Comparison of ENCODE assay signal across 8 cellular contexts in the genomic region with DNA sequence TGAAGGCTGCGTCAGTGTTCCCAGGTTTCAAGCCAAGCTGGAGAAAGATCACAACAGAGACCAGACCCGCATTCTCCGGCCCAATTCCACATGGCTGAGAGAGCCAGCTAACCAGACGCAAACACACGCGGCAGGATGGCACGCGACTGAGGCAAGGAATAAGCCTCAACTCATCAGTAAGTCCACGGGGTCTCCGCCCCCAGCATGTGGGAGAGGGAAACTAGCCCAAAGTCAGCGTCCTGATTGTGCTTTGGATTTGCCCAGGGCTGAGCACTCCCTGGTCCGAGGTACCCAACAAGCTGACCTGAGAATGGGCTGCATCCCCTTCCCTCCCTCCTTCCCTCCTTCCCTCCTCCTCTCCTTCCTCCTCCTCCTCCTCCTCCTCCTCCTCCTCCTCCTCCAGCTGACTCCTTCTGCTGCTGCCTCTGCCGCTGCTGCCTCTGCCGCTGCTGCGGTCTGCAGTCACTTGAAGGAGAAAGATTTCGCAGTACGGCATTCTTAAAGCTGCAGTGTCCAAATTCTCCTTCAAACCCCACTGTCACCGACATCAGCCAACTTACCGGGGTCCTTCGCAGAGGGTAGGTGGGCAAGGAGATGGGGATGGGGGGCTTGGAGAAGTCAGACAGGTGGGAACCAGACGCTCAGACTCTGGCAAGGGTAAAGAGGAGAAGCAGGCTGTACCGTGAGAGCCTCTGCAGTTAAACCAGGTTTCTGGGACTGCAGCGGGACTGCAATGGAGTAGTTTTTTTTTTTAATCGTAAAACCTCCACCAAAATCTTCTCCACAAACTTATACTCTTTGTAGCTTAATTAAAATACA. TPM values are rescaled to one million over a fixed set of nuclear protein-coding genes. Genes with fewer than 3 reads are reported as not detected.
DNase-seq lines count a peak whose midpoint lies in the region; ATAC-seq and TF ChIP-seq lines count a peak whose summit lies in the region.

No MANE protein-coding gene starts in this region.

- no peak for TF ChIP-seq CTCF in heart left ventricle (IDR thresholded peaks at IDR 0.05)
- TF ChIP-seq CTCF in gastrocnemius medialis (IDR thresholded peaks at IDR 0.05 in 4 of 5, conservative IDR thresholded peaks at IDR 0.05 in 1 of 5) = no peak

- ATAC-seq in heart left ventricle (peak; percentile 12 to 38 (median 26)), gastrocnemius medialis (peak; percentile 32 to 57), GM19328 (IDR thresholded peaks at IDR 0.05; ENCODE audit: unreplicated experiment) (no peak)

- H3K27ac ChIP-seq in heart left ventricle (peak overlapping the region in 1 of 12 donors; percentile 16), gastrocnemius medialis (no peak overlapping the region)

- H3K27me3 ChIP-seq in heart left ventricle (peaks cover 0 to 76% (median 42%) of the 10 kb centered on the region in 9 donors), gastrocnemius medialis (peaks cover 29 to 46% (median 37%) of the 10 kb centered on the region in 3 donors)

- 2 to 6% (median 4%) methylated on average over 18 to 24 of the region's 24 CpGs for WGBS in heart left ventricle, 4 donors

- H3K4me3 ChIP-seq in heart left ventricle = peak overlapping the region in 10 of 12 donors; percentile 22 to 48 (median 36)
- peak overlapping the region; percentile 16 to 52 (median 42) for H3K4me3 ChIP-seq in gastrocnemius medialis

- H3K4me1 ChIP-seq in heart left ventricle (peaks cover 4 to 42% (median 27%) of the 10 kb centered on the region in 12 donors), gastrocnemius medialis (peaks cover 19 to 30% of the 10 kb centered on the region in 2 donors)

- H3K9me3 ChIP-seq in heart left ventricle = no peaks in the 10 kb centered on the region
- H3K9me3 ChIP-seq in gastrocnemius medialis = no peaks in the 10 kb centered on the region

- intact Hi-C loops in heart left ventricle (cut with DNase I) (no loop called here), gastrocnemius medialis (cut with DNase I; ENCODE audit: low total_unique reads) (no loop called here)

- DNase-seq in activated T-cell treated with anti-CD3 and anti-CD28 coated beads for 1 hour (ENCODE audit: low read depth) (peak; percentile 7), UCSD-AML1 (lab: John Stamatoyannopoulos, UW; ENCODE audit: unreplicated experiment) (peak; percentile 34), heart left ventricle (no peak), gastrocnemius medialis (no peak), DMS114 treated with DMSO at 0.1 percent for 48 hours (lab: John Stamatoyannopoulos, UW; ENCODE audit: unreplicated experiment) (no peak), NCI-H524 treated with DMSO at 0.1 percent for 48 hours (lab: John Stamatoyannopoulos, UW) (no peak)
- no peak for DNase-seq in activated T-cell treated with anti-CD3 and anti-CD28 coated beads, Interleukin-2, amount 50 U/mL, for 48 hours

- H3K36me3 ChIP-seq in heart left ventricle (no peaks in the 10 kb centered on the region), gastrocnemius medialis (no peaks in the 10 kb centered on the region)

- in situ Hi-C loops in gastrocnemius medialis (cut with MboI; ENCODE audit: low sequenced_read_pairs in 4 of 4) = no loop called here

- TF ChIP-seq POLR2A in heart left ventricle (IDR thresholded peaks at IDR 0.05) (no peak), gastrocnemius medialis (IDR thresholded peaks at IDR 0.05) (no peak)

RNA-seq across cellular contexts. Expression of gene H6PD, which starts 32.9 kb away (rescaled TPM):
- total RNA-seq in heart left ventricle = 10 to 100 TPM; 16.0 to 54.5 (median 27.9) TPM
- polyA plus RNA-seq in heart left ventricle = 10 to 100 TPM; 11.0 to 15.7 TPM
- 10 to 100 TPM; 37.3 to 65.1 (median 44.4) TPM for total RNA-seq in gastrocnemius medialis

Comparison
In these comparisons a context has a peak if more than half of its experiments do, and no peak if none do; other contexts are left out.
1. DNase-seq: peak in activated T-cell treated with anti-CD3 and anti-CD28 coated beads for 1 hour (single experiment) and UCSD-AML1 (single experiment); none in activated T-cell treated with anti-CD3 and anti-CD28 coated beads, Interleukin-2, amount 50 U/mL, for 48 hours (0 of 2), heart left ventricle (0 of 5), gastrocnemius medialis (0 of 2), DMS114 treated with DMSO at 0.1 percent for 48 hours (single experiment) and NCI-H524 treated with DMSO at 0.1 percent for 48 hours (single experiment).